9 cellular contexts compared by ENCODE assay signal in the genomic region with DNA sequence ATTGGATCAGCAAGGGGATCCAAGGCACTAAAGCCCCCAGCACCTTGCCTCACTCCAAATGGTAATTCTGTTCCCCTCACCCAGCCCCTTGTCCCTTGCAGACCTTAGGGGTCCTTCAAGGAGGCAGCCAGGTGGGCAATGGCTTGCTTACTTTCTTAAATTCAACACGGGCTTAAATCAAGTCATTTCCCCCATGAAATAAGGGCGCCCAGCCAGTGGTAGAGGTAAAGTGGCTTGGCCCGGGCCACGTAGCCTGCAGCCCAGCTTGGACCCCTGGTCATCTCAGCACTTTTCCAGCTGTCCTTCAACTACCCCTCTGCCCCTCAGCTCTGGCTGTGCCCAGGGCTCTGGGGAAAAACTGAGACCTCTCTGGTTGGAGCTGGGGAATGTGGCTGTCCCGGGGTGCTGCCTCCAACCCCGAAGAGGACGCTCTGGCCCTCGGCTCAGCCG. TPM values are rescaled to one million over a fixed set of nuclear protein-coding genes. Genes with fewer than 3 reads are reported as not detected.
A peak's percentile ranks its signal among the peaks of the same experiment; 100 is the strongest.
DNase-seq lines count a peak whose midpoint lies in the region; ATAC-seq and TF ChIP-seq lines count a peak whose summit lies in the region.
"Had no signal": no experiment of that assay in that cellular context is flagged by ENCODE, and none has a peak within 500 bp of the region (broad histone marks: within the 10 kb centered on the region; RNA-seq: fewer than 3 reads in every experiment).

No MANE protein-coding gene starts in this region.

- 0 out of 2 replicates have a peak, but pooled peaks cover 3% of the 10 kb centered on the region for H4K20me1 ChIP-seq in BLaER1

- no peaks in the 10 kb centered on the region for H3K27me3 Mint-ChIP-seq in central memory CD8-positive, alpha-beta T cell
- H3K27me3 Mint-ChIP-seq in natural killer cell treated with Interleukin-12 subunit alpha and Interleukin-12 subunit beta and Interleukin-15 and Interleukin-18, amount 100 ng/mL, for 72 hours = no peaks in the 10 kb centered on the region

- no peaks in the 10 kb centered on the region for H3K9me3 ChIP-seq in BLaER1

- WGBS in lower leg skin, 2 donors = 40 to 52% methylated on average over 9 of the region's 9 CpGs

- no peak for ATAC-seq in central memory CD8-positive, alpha-beta T cell (replicated peaks; ENCODE audit: extremely low read depth, poor library complexity, severe bottlenecking)
- no peak for ATAC-seq in natural killer cell treated with Interleukin-12 subunit alpha and Interleukin-12 subunit beta and Interleukin-15 and Interleukin-18, amount 100 ng/mL, for 72 hours
- ATAC-seq in HG03280 (IDR thresholded peaks at IDR 0.05; ENCODE audit: unreplicated experiment) (no peak), HG02870 (IDR thresholded peaks at IDR 0.05; ENCODE audit: unreplicated experiment) (no peak)

- peaks cover 86% of the 10 kb centered on the region for H3K4me1 ChIP-seq in BLaER1

- peak overlapping the region; percentile 96 for H3K4me2 ChIP-seq in BLaER1

- peaks cover 73% of the 10 kb centered on the region for H3K4me1 Mint-ChIP-seq in central memory CD8-positive, alpha-beta T cell
- peaks cover 46 to 65% of the 10 kb centered on the region in 2 donors for H3K4me1 Mint-ChIP-seq in natural killer cell treated with Interleukin-12 subunit alpha and Interleukin-12 subunit beta and Interleukin-15 and Interleukin-18, amount 100 ng/mL, for 72 hours (ENCODE audit: low read depth in 2 of 2)

- H3K36me3 Mint-ChIP-seq in central memory CD8-positive, alpha-beta T cell (ENCODE audit: insufficient read depth) = peaks cover 23% of the 10 kb centered on the region
- no peaks in the 10 kb centered on the region for H3K36me3 Mint-ChIP-seq in natural killer cell treated with Interleukin-12 subunit alpha and Interleukin-12 subunit beta and Interleukin-15 and Interleukin-18, amount 100 ng/mL, for 72 hours

- peak overlapping the region; percentile 92 for H3K27ac Mint-ChIP-seq in central memory CD8-positive, alpha-beta T cell (ENCODE audit: low read depth)
- H3K27ac Mint-ChIP-seq in natural killer cell treated with Interleukin-12 subunit alpha and Interleukin-12 subunit beta and Interleukin-15 and Interleukin-18, amount 100 ng/mL, for 72 hours = peak overlapping the region; percentile 92 to 98

- H3K36me3 ChIP-seq in BLaER1 (no peaks in the 10 kb centered on the region), brain microvascular endothelial cell (replicated peaks) (no peaks in the 10 kb centered on the region)

- H3K4me3 ChIP-seq in BLaER1 (peak overlapping the region; percentile 60; the same call in 1 of the 2 replicates), HL-60 (replicated peaks; ENCODE audit: insufficient read depth, low read length) (peak overlapping the region; percentile 72), lower leg skin (ENCODE audit: low read depth, poor library complexity, severe bottlenecking) (no peak overlapping the region), brain microvascular endothelial cell (ENCODE audit: low read depth, low read length) (no peak overlapping the region)

- no peaks in the 10 kb centered on the region for H3K9me3 Mint-ChIP-seq in central memory CD8-positive, alpha-beta T cell
- no peaks in the 10 kb centered on the region for H3K9me3 Mint-ChIP-seq in natural killer cell treated with Interleukin-12 subunit alpha and Interleukin-12 subunit beta and Interleukin-15 and Interleukin-18, amount 100 ng/mL, for 72 hours

- peak overlapping the region; percentile 83; the same call in 1 of the 2 replicates for H3K9ac ChIP-seq in BLaER1

- DNase-seq in HL-60 (ENCODE audit: low read depth in 1 of 2, low spot score in 1 of 2) (no peak), lower leg skin (ENCODE audit: low spot score in 2 of 2) (no peak), brain microvascular endothelial cell (no peak)
- no peak for DNase-seq in central memory CD8-positive, alpha-beta T cell (ENCODE audit: low spot score in 2 of 2)
- DNase-seq in natural killer cell treated with Interleukin-12 subunit alpha and Interleukin-12 subunit beta and Interleukin-15 and Interleukin-18, amount 100 ng/mL, for 72 hours (ENCODE audit: low spot score) = peak; percentile 20

- peak overlapping the region; percentile 93 for H3K27ac ChIP-seq in BLaER1
- peak overlapping the region; percentile 92 for H3K27ac ChIP-seq in HL-60 (replicated peaks)
- no peak overlapping the region for H3K27ac ChIP-seq in brain microvascular endothelial cell
- H3K27ac ChIP-seq: foreskin keratinocyte had no signal

- intact Hi-C loops in lower leg skin (cut with DNase I; ENCODE audit: low total_unique reads) = loop anchor here (5.0 kb wide), 1 partner anchor 981 kb away; no protein-coding TSS in a partner anchor

- H3K4me3 Mint-ChIP-seq in central memory CD8-positive, alpha-beta T cell = peak overlapping the region; percentile 96
- peak overlapping the region; percentile 94 for H3K4me3 Mint-ChIP-seq in natural killer cell treated with Interleukin-12 subunit alpha and Interleukin-12 subunit beta and Interleukin-15 and Interleukin-18, amount 100 ng/mL, for 72 hours

- H3K27me3 ChIP-seq in BLaER1 = no peaks in the 10 kb centered on the region
- no peaks in the 10 kb centered on the region for H3K27me3 ChIP-seq in HL-60 (ENCODE audit: insufficient read depth, poor library complexity, severe bottlenecking)
- no peaks in the 10 kb centered on the region for H3K27me3 ChIP-seq in brain microvascular endothelial cell (replicated peaks)
- H3K27me3 ChIP-seq: foreskin keratinocyte had no signal

- TF ChIP-seq CTCF in HL-60 (IDR thresholded peaks at IDR 0.05; ENCODE audit: insufficient read depth, low read length) = no peak
- TF ChIP-seq CTCF in lower leg skin (IDR thresholded peaks at IDR 0.05) = no peak
- no peak for TF ChIP-seq CTCF in brain microvascular endothelial cell (IDR thresholded peaks at IDR 0.05; ENCODE audit: low read depth, low read length, missing control alignments)

- no peak for TF ChIP-seq POLR2A in lower leg skin (IDR thresholded peaks at IDR 0.05)

- in situ Hi-C loops in brain microvascular endothelial cell (cut with HindIII; ENCODE audit: low pct_ligation_motif_present, low sequenced_read_pairs) = no loop called here

RNA-seq across cellular contexts. Expression of gene PSTPIP1, which starts 1.2 kb away (rescaled TPM):
- total RNA-seq in natural killer cell treated with Interleukin-12 subunit alpha and Interleukin-12 subunit beta and Interleukin-15 and Interleukin-18, amount 100 ng/mL, for 72 hours = 100 to 1,000 TPM; 161 to 167 TPM
- 1 to 10 TPM; 2.9 to 8.9 (median 4.0) TPM for total RNA-seq in lower leg skin

Comparison
In these comparisons a context has a peak if more than half of its experiments do, and no peak if none do; other contexts are left out.
1. H3K4me3 ChIP-seq: peak in BLaER1 (single experiment) and HL-60 (single experiment); none in lower leg skin (single experiment) and brain microvascular endothelial cell (single experiment).
2. RNA of gene PSTPIP1, which starts 1.2 kb away (total RNA-seq): 161 to 167 TPM in natural killer cell treated with Interleukin-12 subunit alpha and Interleukin-12 subunit beta and Interleukin-15 and Interleukin-18, amount 100 ng/mL, for 72 hours; 2.9 to 8.9 TPM in lower leg skin; every median in the first group is over 10 times any median in the second.